In the genomic region with DNA sequence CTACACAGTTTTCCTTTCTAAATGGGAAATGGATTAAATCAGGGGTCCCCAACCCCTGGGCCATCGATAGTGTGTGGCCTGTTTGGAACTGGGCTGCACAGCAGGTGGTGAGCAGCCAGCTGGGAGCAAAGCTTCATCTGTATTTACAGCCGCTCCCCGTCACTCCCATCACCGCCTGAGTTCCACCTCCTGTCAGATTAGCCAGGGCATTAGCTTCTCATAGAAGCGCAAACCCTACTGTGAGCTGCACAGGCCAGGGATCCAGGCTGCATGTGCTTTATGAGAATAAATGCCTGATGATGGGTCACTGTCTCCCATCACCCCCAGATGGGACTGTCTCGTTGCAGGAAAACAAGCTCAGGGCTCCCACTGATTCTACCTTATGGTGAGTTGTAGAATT, we compare ENCODE assay signal across 23 cellular contexts. TPM values are rescaled to one million over a fixed set of nuclear protein-coding genes. Genes with fewer than 3 reads are reported as not detected.
DNase-seq lines count a peak whose midpoint lies in the region; ATAC-seq and TF ChIP-seq lines count a peak whose summit lies in the region.
"Had no signal": no experiment of that assay in that cellular context is flagged by ENCODE, and none has a peak within 500 bp of the region (broad histone marks: within the 10 kb centered on the region; RNA-seq: fewer than 3 reads in every experiment).

No MANE protein-coding gene starts in this region.

- H3K4me1 ChIP-seq in DND-41 (ENCODE audit: insufficient read depth, low read length) = peaks cover 50% of the 10 kb centered on the region
- no peaks in the 10 kb centered on the region for H3K4me1 ChIP-seq in adrenal gland (replicated peaks in 1 of 2)

- H3K4me3 ChIP-seq in DND-41 (ENCODE audit: low read depth in 1 of 2, low read length in 2 of 2) (no peak overlapping the region), adrenal gland (no peak overlapping the region)
- H3K4me3 ChIP-seq: GM12878, GM23248 had no signal

- TF ChIP-seq POLR2A in adrenal gland (IDR thresholded peaks at IDR 0.05) = no peak

- H3K79me2 ChIP-seq in DND-41 (ENCODE audit: insufficient read depth, low read length) = no peaks in the 10 kb centered on the region

- peaks cover 8% of the 10 kb centered on the region for H3K27me3 Mint-ChIP-seq in activated CD4-positive, alpha-beta T cell treated with anti-CD3 and anti-CD28 coated beads, Interleukin-2, amount 10 ng/mL, durations not matched to agents 24 days and 14 days
- peaks cover 3% of the 10 kb centered on the region for H3K27me3 Mint-ChIP-seq in activated T-helper 1 cell treated with anti-CD3 and anti-CD28 coated beads, Interleukin-12 subunit alpha, Interleukin-12 subunit beta, Interleukin-2, Interleukin-4 antibody, amounts not matched to agents 30 ng/mL and 10 ng/mL and 1 ng/mL, durations not matched to agents 14 hours and 24 hours and 36 hours (ENCODE audit: insufficient read depth)
- peaks cover 19 to 27% of the 10 kb centered on the region in 2 donors for H3K27me3 Mint-ChIP-seq in stimulated activated naive B cell treated with anti-CD40 and anti-IgM and Interleukin-4, amounts not matched to agents 10 μg/mL and 1 μg/mL and 100 μg/mL, for 72 hours

- peaks cover 19% of the 10 kb centered on the region for H3K4me1 Mint-ChIP-seq in activated CD4-positive, alpha-beta T cell treated with anti-CD3 and anti-CD28 coated beads, Interleukin-2, amount 10 ng/mL, durations not matched to agents 24 days and 14 days
- H3K4me1 Mint-ChIP-seq in activated T-helper 1 cell treated with anti-CD3 and anti-CD28 coated beads, Interleukin-12 subunit alpha, Interleukin-12 subunit beta, Interleukin-2, Interleukin-4 antibody, amounts not matched to agents 30 ng/mL and 10 ng/mL and 1 ng/mL, durations not matched to agents 14 hours and 24 hours and 36 hours (ENCODE audit: low read depth) = peaks cover 21% of the 10 kb centered on the region
- H3K4me1 Mint-ChIP-seq in stimulated activated naive B cell treated with anti-CD40 and anti-IgM and Interleukin-4, amounts not matched to agents 10 μg/mL and 1 μg/mL and 100 μg/mL, for 72 hours = no peaks in the 10 kb centered on the region

- peak overlapping the region; percentile 96 for H3K27ac ChIP-seq in DND-41 (ENCODE audit: low read length)
- H3K27ac ChIP-seq in adrenal gland = no peak overlapping the region
- H3K27ac ChIP-seq: 22Rv1, GM23248, KMS-11 had no signal

- peak; percentile 48 for DNase-seq in activated CD4-positive, alpha-beta T cell treated with anti-CD3 and anti-CD28 coated beads, Interleukin-2, amount 10 ng/mL, durations not matched to agents 24 days and 14 days
- no peak for DNase-seq in activated CD4-positive, alpha-beta T cell treated with anti-CD3 and anti-CD28 coated beads for 1 hour
- DNase-seq in DND-41 (no peak), posterior vena cava (ENCODE audit: low spot score) (peak; percentile 72), adrenal gland (no peak), NCI-H526 (lab: John Stamatoyannopoulos, UW) (no peak)
- no peak for DNase-seq in activated T-helper 1 cell treated with anti-CD3 and anti-CD28 coated beads, Interleukin-12 subunit alpha, Interleukin-12 subunit beta, Interleukin-2, Interleukin-4 antibody, amounts not matched to agents 30 ng/mL and 10 ng/mL and 1 ng/mL, durations not matched to agents 14 hours and 24 hours and 36 hours (ENCODE audit: low spot score)
- no peak for DNase-seq in stimulated activated naive B cell treated with anti-CD40 and anti-IgM and Interleukin-4, amounts not matched to agents 10 μg/mL and 1 μg/mL and 100 μg/mL, for 72 hours
- DNase-seq: EL, GM23248, HCEC 1CT, NCI-H1048, NCI-H1436, NCI-H2029 treated with DMSO at 0.1 percent for 48 hours, NCI-H2171, Right ventricle myocardium superior had no signal

- H3K27me3 ChIP-seq in DND-41 (ENCODE audit: insufficient read depth, low read length, poor library complexity) (no peaks in the 10 kb centered on the region), adrenal gland (peaks cover 8% of the 10 kb centered on the region)

- 59 to 72% (median 65%) methylated on average over 6 of the region's 6 CpGs for WGBS in adrenal gland, 4 donors

- intact Hi-C loops in activated CD4-positive, alpha-beta T cell treated with anti-CD3 and anti-CD28 coated beads, Interleukin-2, amount 10 ng/mL, durations not matched to agents 24 days and 14 days (cut with micrococcal nuclease) = no loop called here
- intact Hi-C loops in activated T-helper 1 cell treated with anti-CD3 and anti-CD28 coated beads, Interleukin-12 subunit alpha, Interleukin-12 subunit beta, Interleukin-2, Interleukin-4 antibody, amounts not matched to agents 30 ng/mL and 10 ng/mL and 1 ng/mL, durations not matched to agents 14 hours and 24 hours and 36 hours (cut with micrococcal nuclease) = no loop called here
- intact Hi-C loops in posterior vena cava (cut with DNase I) = no loop called here
- intact Hi-C loops in adrenal gland (cut with DNase I) = no loop called here

- H3K4me2 ChIP-seq in DND-41 (ENCODE audit: insufficient read depth, low read length) = peak overlapping the region; percentile 65; the same call in 1 of the 2 replicates
- H3K4me2 ChIP-seq: KMS-11 had no signal

- no peaks in the 10 kb centered on the region for H3K9me3 ChIP-seq in DND-41 (ENCODE audit: insufficient read depth, low read length, severe bottlenecking)
- no peaks in the 10 kb centered on the region for H3K9me3 ChIP-seq in adrenal gland (replicated peaks in 1 of 3)

- H3K36me3 Mint-ChIP-seq in activated CD4-positive, alpha-beta T cell treated with anti-CD3 and anti-CD28 coated beads, Interleukin-2, amount 10 ng/mL, durations not matched to agents 24 days and 14 days (ENCODE audit: low read depth) = no peaks in the 10 kb centered on the region
- no peaks in the 10 kb centered on the region for H3K36me3 Mint-ChIP-seq in activated T-helper 1 cell treated with anti-CD3 and anti-CD28 coated beads, Interleukin-12 subunit alpha, Interleukin-12 subunit beta, Interleukin-2, Interleukin-4 antibody, amounts not matched to agents 30 ng/mL and 10 ng/mL and 1 ng/mL, durations not matched to agents 14 hours and 24 hours and 36 hours (ENCODE audit: low read depth)
- no peaks in the 10 kb centered on the region for H3K36me3 Mint-ChIP-seq in stimulated activated naive B cell treated with anti-CD40 and anti-IgM and Interleukin-4, amounts not matched to agents 10 μg/mL and 1 μg/mL and 100 μg/mL, for 72 hours

- no peaks in the 10 kb centered on the region for H4K20me1 ChIP-seq in DND-41 (ENCODE audit: insufficient read depth, low read length)

- peak overlapping the region; percentile 62 for H3K9ac ChIP-seq in DND-41 (ENCODE audit: low read depth, low read length)
- H3K9ac ChIP-seq: GM23248, KMS-11 had no signal

- H3K9me3 Mint-ChIP-seq in activated CD4-positive, alpha-beta T cell treated with anti-CD3 and anti-CD28 coated beads, Interleukin-2, amount 10 ng/mL, durations not matched to agents 24 days and 14 days = no peaks in the 10 kb centered on the region
- H3K9me3 Mint-ChIP-seq in activated T-helper 1 cell treated with anti-CD3 and anti-CD28 coated beads, Interleukin-12 subunit alpha, Interleukin-12 subunit beta, Interleukin-2, Interleukin-4 antibody, amounts not matched to agents 30 ng/mL and 10 ng/mL and 1 ng/mL, durations not matched to agents 14 hours and 24 hours and 36 hours = peaks cover 3% of the 10 kb centered on the region
- no peaks in the 10 kb centered on the region for H3K9me3 Mint-ChIP-seq in stimulated activated naive B cell treated with anti-CD40 and anti-IgM and Interleukin-4, amounts not matched to agents 10 μg/mL and 1 μg/mL and 100 μg/mL, for 72 hours

- H3K36me3 ChIP-seq in DND-41 (ENCODE audit: insufficient read depth, low read length) (no peaks in the 10 kb centered on the region), adrenal gland (replicated peaks in 1 of 2) (no peaks in the 10 kb centered on the region)

- H3K27ac Mint-ChIP-seq in activated CD4-positive, alpha-beta T cell treated with anti-CD3 and anti-CD28 coated beads, Interleukin-2, amount 10 ng/mL, durations not matched to agents 24 days and 14 days = no peak overlapping the region
- no peak overlapping the region for H3K27ac Mint-ChIP-seq in activated T-helper 1 cell treated with anti-CD3 and anti-CD28 coated beads, Interleukin-12 subunit alpha, Interleukin-12 subunit beta, Interleukin-2, Interleukin-4 antibody, amounts not matched to agents 30 ng/mL and 10 ng/mL and 1 ng/mL, durations not matched to agents 14 hours and 24 hours and 36 hours
- H3K27ac Mint-ChIP-seq in stimulated activated naive B cell treated with anti-CD40 and anti-IgM and Interleukin-4, amounts not matched to agents 10 μg/mL and 1 μg/mL and 100 μg/mL, for 72 hours = no peak overlapping the region

- no peak overlapping the region for H3K4me3 Mint-ChIP-seq in activated CD4-positive, alpha-beta T cell treated with anti-CD3 and anti-CD28 coated beads, Interleukin-2, amount 10 ng/mL, durations not matched to agents 24 days and 14 days
- peak overlapping the region; percentile 5 for H3K4me3 Mint-ChIP-seq in activated T-helper 1 cell treated with anti-CD3 and anti-CD28 coated beads, Interleukin-12 subunit alpha, Interleukin-12 subunit beta, Interleukin-2, Interleukin-4 antibody, amounts not matched to agents 30 ng/mL and 10 ng/mL and 1 ng/mL, durations not matched to agents 14 hours and 24 hours and 36 hours
- H3K4me3 Mint-ChIP-seq in stimulated activated naive B cell treated with anti-CD40 and anti-IgM and Interleukin-4, amounts not matched to agents 10 μg/mL and 1 μg/mL and 100 μg/mL, for 72 hours = no peak overlapping the region

- ATAC-seq in DND-41 (ENCODE audit: insufficient read depth, low read depth) = no peak
- no peak for ATAC-seq in stimulated activated naive B cell treated with anti-CD40 and anti-IgM and Interleukin-4, amounts not matched to agents 10 μg/mL and 1 μg/mL and 100 μg/mL, for 72 hours (replicated peaks)
- ATAC-seq: GM12878 had no signal

- no peak for TF ChIP-seq CTCF in DND-41 (IDR thresholded peaks at IDR 0.05; ENCODE audit: borderline replicate concordance, extremely low read depth, low read length, poor library complexity, severe bottlenecking)
- no peak for TF ChIP-seq CTCF in adrenal gland (IDR thresholded peaks at IDR 0.05)

- H2AFZ ChIP-seq in DND-41 (ENCODE audit: low read depth, low read length) = peak overlapping the region; percentile 37
- H2AFZ ChIP-seq: GM23248 had no signal

RNA-seq across cellular contexts. Expression of a gene that starts 41.2 kb away (rescaled TPM):
- total RNA-seq in activated CD4-positive, alpha-beta T cell treated with anti-CD3 and anti-CD28 coated beads, Interleukin-2, amount 10 ng/mL, durations not matched to agents 24 days and 14 days = 1.7 and 2.0 TPM in 2 replicates
- total RNA-seq in activated T-helper 1 cell treated with anti-CD3 and anti-CD28 coated beads, Interleukin-12 subunit alpha, Interleukin-12 subunit beta, Interleukin-2, Interleukin-4 antibody, amounts not matched to agents 30 ng/mL and 10 ng/mL and 1 ng/mL, durations not matched to agents 14 hours and 24 hours and 36 hours = 0.86 and 1.8 TPM in 2 replicates
- total RNA-seq in posterior vena cava = 10 to 100 TPM; 18.0 to 29.6 TPM
- total RNA-seq in adrenal gland = 10 to 100 TPM; 16.1 to 50.1 (median 28.9) TPM
- 10 to 100 TPM in 2 of 3 donors, 1 to 10 TPM in 1; 3.3 to 80.1 (median 26.0) TPM for polyA plus RNA-seq in adrenal gland
- total RNA-seq: GM12878, GM23248, HT-29, MCF 10A, OCI-LY7 had no signal
- polyA plus RNA-seq: AG04450, GM23248 had no signal

RNA-seq across cellular contexts. Expression of a gene that starts 49.3 kb away (rescaled TPM):
- total RNA-seq in activated CD4-positive, alpha-beta T cell treated with anti-CD3 and anti-CD28 coated beads, Interleukin-2, amount 10 ng/mL, durations not matched to agents 24 days and 14 days = not detected in 2 replicates
- not detected in 2 replicates for total RNA-seq in activated T-helper 1 cell treated with anti-CD3 and anti-CD28 coated beads, Interleukin-12 subunit alpha, Interleukin-12 subunit beta, Interleukin-2, Interleukin-4 antibody, amounts not matched to agents 30 ng/mL and 10 ng/mL and 1 ng/mL, durations not matched to agents 14 hours and 24 hours and 36 hours
- total RNA-seq in posterior vena cava (not detected), adrenal gland (not detected)
- polyA plus RNA-seq in adrenal gland = not detected
- total RNA-seq: GM12878, GM23248, HT-29, MCF 10A, OCI-LY7, Right ventricle myocardium superior had no signal
- polyA plus RNA-seq: AG04450, GM12878, GM23248 had no signal

Comparison
In these comparisons a context has a peak if more than half of its experiments do, and no peak if none do; other contexts are left out.
1. DNase-seq: peak in activated CD4-positive, alpha-beta T cell treated with anti-CD3 and anti-CD28 coated beads, Interleukin-2, amount 10 ng/mL, durations not matched to agents 24 days and 14 days (single experiment) and posterior vena cava (single experiment); none in activated CD4-positive, alpha-beta T cell treated with anti-CD3 and anti-CD28 coated beads for 1 hour (single experiment), DND-41 (single experiment), activated T-helper 1 cell treated with anti-CD3 and anti-CD28 coated beads, Interleukin-12 subunit alpha, Interleukin-12 subunit beta, Interleukin-2, Interleukin-4 antibody, amounts not matched to agents 30 ng/mL and 10 ng/mL and 1 ng/mL, durations not matched to agents 14 hours and 24 hours and 36 hours (single experiment), stimulated activated naive B cell treated with anti-CD40 and anti-IgM and Interleukin-4, amounts not matched to agents 10 μg/mL and 1 μg/mL and 100 μg/mL, for 72 hours (single experiment), adrenal gland (0 of 7) and NCI-H526 (0 of 2).